1 cellular context compared by ENCODE assay signal in genomic region chr1:175845371-175845770, GRCh38.
TF ChIP-seq lines count a peak whose summit lies in the region.

No MANE protein-coding gene starts in this region.

TF ChIP-seq in H1, 55 proteins besides CTCF, POLR2A, EP300 and RAD21 (continued from another document):
- no peak for TF ChIP-seq SIRT6 (IDR thresholded peaks at IDR 0.05; ENCODE audit: low read length)
- TF ChIP-seq CHD2 (IDR thresholded peaks at IDR 0.05; ENCODE audit: low read length), result no peak
- no peak for TF ChIP-seq HDAC2 (IDR thresholded peaks at IDR 0.05; ENCODE audit: borderline replicate concordance in 1 of 2, low read depth in 2 of 2, low read length in 2 of 2)
- no peak for TF ChIP-seq RXRA (IDR thresholded peaks at IDR 0.05; ENCODE audit: insufficient read depth, low read depth, low read length)
- no peak for TF ChIP-seq EZH2 (IDR thresholded peaks at IDR 0.05; ENCODE audit: low read depth, low read length, severe bottlenecking)
- no peak for TF ChIP-seq CBX5 (IDR thresholded peaks at IDR 0.05; ENCODE audit: low read depth, low read length)
- no peak for TF ChIP-seq MAX (IDR thresholded peaks at IDR 0.05)
- no peak for TF ChIP-seq ASH2L (IDR thresholded peaks at IDR 0.05; ENCODE audit: low read length)
- TF ChIP-seq FOSL1 (IDR thresholded peaks at IDR 0.05; ENCODE audit: insufficient read depth, low read depth, low read length), result no peak
